In the genomic region with DNA sequence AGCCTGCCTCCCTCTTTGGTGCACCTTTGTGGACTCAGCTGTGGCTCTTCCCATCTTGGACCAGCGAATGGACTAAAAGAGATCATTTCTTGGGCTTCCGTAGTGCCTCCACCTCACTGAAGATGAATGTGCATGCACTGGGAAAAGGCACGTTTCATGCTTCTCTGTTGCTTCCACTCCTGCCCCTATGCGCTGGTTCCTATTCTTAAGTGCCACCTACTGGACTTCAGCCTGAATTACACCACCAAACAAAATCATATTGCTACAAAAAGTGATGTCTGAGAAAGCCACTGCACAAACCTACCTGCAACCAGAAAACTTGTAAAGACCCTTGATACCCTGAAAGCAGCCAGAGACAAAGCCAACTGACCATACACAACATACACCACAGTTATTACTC, we compare ENCODE assay signal across 9 cellular contexts.
DNase-seq lines count a peak whose midpoint lies in the region; ATAC-seq and TF ChIP-seq lines count a peak whose summit lies in the region.
"Had no signal": no experiment of that assay in that cellular context is flagged by ENCODE, and none has a peak within 500 bp of the region (broad histone marks: within the 10 kb centered on the region; RNA-seq: fewer than 3 reads in every experiment).

No MANE protein-coding gene starts in this region.

- H3K9me3 Mint-ChIP-seq in stimulated activated memory B cell treated with anti-CD40 and anti-IgM and Interleukin-4, amounts not matched to agents 10 μg/mL and 1 μg/mL and 100 μg/mL, for 72 hours: peaks cover 14% of the 10 kb centered on the region

- no peaks in the 10 kb centered on the region for H3K4me1 ChIP-seq in right atrium auricular region
- H3K4me1 ChIP-seq: pancreas had no signal

- H3K27ac ChIP-seq in right atrium auricular region: no peak overlapping the region
- H3K27ac ChIP-seq: pancreas had no signal

- H3K4me3 ChIP-seq in fibroblast of mammary gland (ENCODE audit: control insufficient read depth, low read depth, low read length): no peak overlapping the region
- H3K4me3 ChIP-seq in right atrium auricular region: no peak overlapping the region
- H3K4me3 ChIP-seq: pancreas had no signal

- peak; percentile 54 for TF ChIP-seq CTCF in fibroblast of mammary gland (conservative IDR thresholded peaks at IDR 0.05; ENCODE audit: control insufficient read depth, insufficient read depth, low read depth, low read length)
- peak in 1 of 2 donors; percentile 34 for TF ChIP-seq CTCF in right atrium auricular region (IDR thresholded peaks at IDR 0.05)

- peak; percentile 61 for ATAC-seq in HG02852 (IDR thresholded peaks at IDR 0.05; ENCODE audit: unreplicated experiment)
- ATAC-seq in stimulated activated memory B cell treated with anti-CD40 and anti-IgM and Interleukin-4, amounts not matched to agents 10 μg/mL and 1 μg/mL and 100 μg/mL, for 72 hours: no peak

- peaks cover 0 to 25% of the 10 kb centered on the region in 2 donors for H3K9me3 ChIP-seq in right atrium auricular region
- H3K9me3 ChIP-seq: pancreas had no signal

- no peaks in the 10 kb centered on the region for H3K27me3 Mint-ChIP-seq in stimulated activated memory B cell treated with anti-CD40 and anti-IgM and Interleukin-4, amounts not matched to agents 10 μg/mL and 1 μg/mL and 100 μg/mL, for 72 hours

- no peaks in the 10 kb centered on the region for H3K27me3 ChIP-seq in right atrium auricular region
- H3K27me3 ChIP-seq: pancreas had no signal

- DNase-seq in GM03348 (ENCODE audit: low spot score): peak; percentile 23
- DNase-seq in NCI-H82 treated with DMSO at 0.1 percent for 48 hours (lab: John Stamatoyannopoulos, UW; ENCODE audit: unreplicated experiment): peak; percentile 14
- peak; percentile 41 for DNase-seq in fibroblast of mammary gland (ENCODE audit: low read depth)
- no peak for DNase-seq in activated naive CD4-positive, alpha-beta T cell (lab: John Stamatoyannopoulos, UW)
- no peak for DNase-seq in right atrium auricular region (ENCODE audit: low spot score)
- DNase-seq in superior temporal gyrus (ENCODE audit: extremely low spot score): no peak

- no peaks in the 10 kb centered on the region for H3K36me3 Mint-ChIP-seq in stimulated activated memory B cell treated with anti-CD40 and anti-IgM and Interleukin-4, amounts not matched to agents 10 μg/mL and 1 μg/mL and 100 μg/mL, for 72 hours

- H3K4me1 Mint-ChIP-seq in stimulated activated memory B cell treated with anti-CD40 and anti-IgM and Interleukin-4, amounts not matched to agents 10 μg/mL and 1 μg/mL and 100 μg/mL, for 72 hours: no peaks in the 10 kb centered on the region

- H3K4me3 Mint-ChIP-seq in stimulated activated memory B cell treated with anti-CD40 and anti-IgM and Interleukin-4, amounts not matched to agents 10 μg/mL and 1 μg/mL and 100 μg/mL, for 72 hours: no peak overlapping the region

- no peaks in the 10 kb centered on the region for H3K36me3 ChIP-seq in right atrium auricular region
- H3K36me3 ChIP-seq: pancreas had no signal

- H3K27ac Mint-ChIP-seq in stimulated activated memory B cell treated with anti-CD40 and anti-IgM and Interleukin-4, amounts not matched to agents 10 μg/mL and 1 μg/mL and 100 μg/mL, for 72 hours: no peak overlapping the region

Comparison
In these comparisons a context has a peak if more than half of its experiments do, and no peak if none do; other contexts are left out.
1. DNase-seq: peak in GM03348 (single experiment), NCI-H82 treated with DMSO at 0.1 percent for 48 hours (single experiment) and fibroblast of mammary gland (single experiment); none in activated naive CD4-positive, alpha-beta T cell (0 of 4), right atrium auricular region (single experiment) and superior temporal gyrus (single experiment).